ENCODE assay signal across 9 cellular contexts in the genomic region with DNA sequence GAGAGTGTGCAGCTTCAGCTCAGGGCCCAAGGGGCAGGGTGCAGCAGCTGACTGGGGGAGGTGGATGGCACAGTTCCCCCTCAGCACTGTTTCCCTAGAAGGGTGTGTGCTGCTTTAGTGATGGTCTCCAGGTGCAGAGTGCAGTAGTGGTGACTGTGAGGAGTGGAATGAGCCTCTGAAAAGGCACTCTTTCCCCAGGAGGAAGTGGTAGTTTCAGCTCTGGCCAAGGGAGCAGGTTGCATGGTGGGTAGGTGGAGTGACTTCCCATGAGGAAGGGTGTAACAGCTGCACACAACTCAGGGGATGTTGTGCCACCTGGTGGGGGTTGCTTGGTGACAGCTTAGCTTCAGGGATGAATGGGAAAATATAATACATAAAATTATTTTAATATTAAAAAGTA.
DNase-seq lines count a peak whose midpoint lies in the region; ATAC-seq and TF ChIP-seq lines count a peak whose summit lies in the region.
"Had no signal": no experiment of that assay in that cellular context is flagged by ENCODE, and none has a peak within 500 bp of the region (broad histone marks: within the 10 kb centered on the region; RNA-seq: fewer than 3 reads in every experiment).

No MANE protein-coding gene starts in this region.

- POLR2A ChIA-PET in Caco-2 (lab: Charles Lee): no interaction called here
- POLR2A ChIA-PET in activated CD4-positive, alpha-beta memory T cell treated with anti-CD3 and anti-CD28 coated beads, Interleukin-2, amount 10 ng/mL, durations not matched to agents 7 days and 5 days (lab: Charles Lee): no interaction called here

- no TSS peak for BruUV-seq in Caco-2 (replicated peaks; lab: Mats Ljungman, UMichigan)

- no peak overlapping the region for H3K9ac ChIP-seq in endodermal cell (ENCODE audit: extremely low read depth, low read length, poor library complexity, severe bottlenecking)

- no peaks in the 10 kb centered on the region for H3K4me1 ChIP-seq in Caco-2
- H3K4me1 ChIP-seq in endodermal cell (ENCODE audit: control insufficient read depth, insufficient read depth, low read length): peaks cover 6% of the 10 kb centered on the region

- intact Hi-C loops in Caco-2 (cut with micrococcal nuclease; ENCODE audit: unreplicated experiment): loop anchor here (1.0 kb wide), 2 partner anchors 108 to 185 kb away; no protein-coding TSS in a partner anchor

- H3K9me3 ChIP-seq in Caco-2: no peaks in the 10 kb centered on the region
- H3K9me3 ChIP-seq in endodermal cell (ENCODE audit: control insufficient read depth, low read length): peaks cover 16% of the 10 kb centered on the region

- H3K27ac Mint-ChIP-seq in Caco-2 (ENCODE audit: unreplicated experiment): no peak overlapping the region
- H3K27ac Mint-ChIP-seq in endodermal cell: peak overlapping the region; percentile 46
- no peak overlapping the region for H3K27ac Mint-ChIP-seq in activated naive CD8-positive, alpha-beta T cell treated with anti-CD3 and anti-CD28 coated beads, Interleukin-2, amount 50 U/mL, for 24 hours
- H3K27ac Mint-ChIP-seq in activated CD4-positive, alpha-beta memory T cell treated with anti-CD3 and anti-CD28 coated beads, Interleukin-2, amount 10 ng/mL, durations not matched to agents 7 days and 5 days: no peak overlapping the region

- H3K4me1 Mint-ChIP-seq in Caco-2 (ENCODE audit: low read depth, unreplicated experiment) (no peaks in the 10 kb centered on the region), endodermal cell (peaks cover 16% of the 10 kb centered on the region)
- H3K4me1 Mint-ChIP-seq in activated naive CD8-positive, alpha-beta T cell treated with anti-CD3 and anti-CD28 coated beads, Interleukin-2, amount 50 U/mL, for 24 hours: no peaks in the 10 kb centered on the region
- H3K4me1 Mint-ChIP-seq in activated CD4-positive, alpha-beta memory T cell treated with anti-CD3 and anti-CD28 coated beads, Interleukin-2, amount 10 ng/mL, durations not matched to agents 7 days and 5 days: no peaks in the 10 kb centered on the region

- no peaks in the 10 kb centered on the region for H3K27me3 Mint-ChIP-seq in Caco-2 (ENCODE audit: insufficient read depth, unreplicated experiment)
- H3K27me3 Mint-ChIP-seq in endodermal cell (ENCODE audit: insufficient read depth): no peaks in the 10 kb centered on the region
- no peaks in the 10 kb centered on the region for H3K27me3 Mint-ChIP-seq in activated naive CD8-positive, alpha-beta T cell treated with anti-CD3 and anti-CD28 coated beads, Interleukin-2, amount 50 U/mL, for 24 hours
- H3K27me3 Mint-ChIP-seq in activated CD4-positive, alpha-beta memory T cell treated with anti-CD3 and anti-CD28 coated beads, Interleukin-2, amount 10 ng/mL, durations not matched to agents 7 days and 5 days: no peaks in the 10 kb centered on the region

- TF ChIP-seq CTCF in Caco-2 (IDR thresholded peaks at IDR 0.05; ENCODE audit: insufficient read depth in 1 of 2, low read depth in 1 of 2, low read length in 1 of 2, severe bottlenecking in 1 of 2, unreplicated experiment in 1 of 2) (peak in 1 of 2 experiments; percentile 69), endodermal cell (conservative IDR thresholded peaks at IDR 0.05) (peak; percentile 62)

- H3K4me3 Mint-ChIP-seq in Caco-2 (ENCODE audit: unreplicated experiment) (no peak overlapping the region), endodermal cell (no peak overlapping the region)
- H3K4me3 Mint-ChIP-seq in activated naive CD8-positive, alpha-beta T cell treated with anti-CD3 and anti-CD28 coated beads, Interleukin-2, amount 50 U/mL, for 24 hours: no peak overlapping the region
- H3K4me3 Mint-ChIP-seq in activated CD4-positive, alpha-beta memory T cell treated with anti-CD3 and anti-CD28 coated beads, Interleukin-2, amount 10 ng/mL, durations not matched to agents 7 days and 5 days: no peak overlapping the region

- H3K36me3 Mint-ChIP-seq in Caco-2 (ENCODE audit: insufficient read depth, unreplicated experiment) (no peaks in the 10 kb centered on the region), endodermal cell (ENCODE audit: low read depth) (no peaks in the 10 kb centered on the region)
- no peaks in the 10 kb centered on the region for H3K36me3 Mint-ChIP-seq in activated naive CD8-positive, alpha-beta T cell treated with anti-CD3 and anti-CD28 coated beads, Interleukin-2, amount 50 U/mL, for 24 hours (ENCODE audit: low read depth)
- H3K36me3 Mint-ChIP-seq in activated CD4-positive, alpha-beta memory T cell treated with anti-CD3 and anti-CD28 coated beads, Interleukin-2, amount 10 ng/mL, durations not matched to agents 7 days and 5 days (ENCODE audit: low read depth): no peaks in the 10 kb centered on the region

- DNase-seq in Caco-2 (peak; percentile 38 to 43), MV-4-11 (lab: John Stamatoyannopoulos, UW) (peak; percentile 31), endodermal cell (peak; percentile 67), putamen (ENCODE audit: low spot score) (no peak), T1000 (lab: John Stamatoyannopoulos, UW) (no peak)
- DNase-seq in activated naive CD8-positive, alpha-beta T cell treated with anti-CD3 and anti-CD28 coated beads, Interleukin-2, amount 50 U/mL, for 24 hours: no peak
- no peak for DNase-seq in activated CD4-positive, alpha-beta memory T cell treated with anti-CD3 and anti-CD28 coated beads, Interleukin-2, amount 10 ng/mL, durations not matched to agents 7 days and 5 days
- DNase-seq: caudate nucleus had no signal

- H3K27me3 ChIP-seq in Caco-2 (replicated peaks; ENCODE audit: control insufficient read depth, insufficient read depth, low read length) (no peaks in the 10 kb centered on the region), endodermal cell (ENCODE audit: control insufficient read depth, insufficient read depth, low read length, poor library complexity, severe bottlenecking) (no peaks in the 10 kb centered on the region)

- CTCF ChIA-PET in Caco-2 (lab: Charles Lee): interaction anchor here (0.5 to 1.5 kb wide), 5 partner anchors 108 to 187 kb away, joined by 3 to 6 read pairs (median 3); no protein-coding TSS in a partner anchor
- CTCF ChIA-PET in activated CD4-positive, alpha-beta memory T cell treated with anti-CD3 and anti-CD28 coated beads, Interleukin-2, amount 10 ng/mL, durations not matched to agents 7 days and 5 days (lab: Charles Lee): no interaction called here

- no peaks in the 10 kb centered on the region for H3K36me3 ChIP-seq in Caco-2 (ENCODE audit: control insufficient read depth, insufficient read depth, low read length)
- no peaks in the 10 kb centered on the region for H3K36me3 ChIP-seq in endodermal cell (ENCODE audit: control insufficient read depth, insufficient read depth, low read length)

- H3K27ac ChIP-seq in endodermal cell (ENCODE audit: low read depth, low read length): no peak overlapping the region

- peak; percentile 69 for ATAC-seq in GM21619 (IDR thresholded peaks at IDR 0.05; ENCODE audit: unreplicated experiment)
- ATAC-seq in activated naive CD8-positive, alpha-beta T cell treated with anti-CD3 and anti-CD28 coated beads, Interleukin-2, amount 50 U/mL, for 24 hours: no peak

- H3K4me3 ChIP-seq in Caco-2 (ENCODE audit: low read depth, low read length) (no peak overlapping the region), endodermal cell (ENCODE audit: low read length) (no peak overlapping the region)

- no peaks in the 10 kb centered on the region for H3K9me3 Mint-ChIP-seq in Caco-2 (ENCODE audit: unreplicated experiment)
- peaks cover 2% of the 10 kb centered on the region for H3K9me3 Mint-ChIP-seq in endodermal cell
- H3K9me3 Mint-ChIP-seq in activated naive CD8-positive, alpha-beta T cell treated with anti-CD3 and anti-CD28 coated beads, Interleukin-2, amount 50 U/mL, for 24 hours: peaks cover 16% of the 10 kb centered on the region
- peaks cover 8% of the 10 kb centered on the region for H3K9me3 Mint-ChIP-seq in activated CD4-positive, alpha-beta memory T cell treated with anti-CD3 and anti-CD28 coated beads, Interleukin-2, amount 10 ng/mL, durations not matched to agents 7 days and 5 days

Comparison
In these comparisons a context has a peak if more than half of its experiments do, and no peak if none do; other contexts are left out.
1. DNase-seq: peak in Caco-2 (2 of 2), MV-4-11 (single experiment) and endodermal cell (single experiment); none in putamen (single experiment), activated naive CD8-positive, alpha-beta T cell treated with anti-CD3 and anti-CD28 coated beads, Interleukin-2, amount 50 U/mL, for 24 hours (single experiment), T1000 (single experiment) and activated CD4-positive, alpha-beta memory T cell treated with anti-CD3 and anti-CD28 coated beads, Interleukin-2, amount 10 ng/mL, durations not matched to agents 7 days and 5 days (single experiment).